ENCODE assay signal across 9 cellular contexts in the genomic region with DNA sequence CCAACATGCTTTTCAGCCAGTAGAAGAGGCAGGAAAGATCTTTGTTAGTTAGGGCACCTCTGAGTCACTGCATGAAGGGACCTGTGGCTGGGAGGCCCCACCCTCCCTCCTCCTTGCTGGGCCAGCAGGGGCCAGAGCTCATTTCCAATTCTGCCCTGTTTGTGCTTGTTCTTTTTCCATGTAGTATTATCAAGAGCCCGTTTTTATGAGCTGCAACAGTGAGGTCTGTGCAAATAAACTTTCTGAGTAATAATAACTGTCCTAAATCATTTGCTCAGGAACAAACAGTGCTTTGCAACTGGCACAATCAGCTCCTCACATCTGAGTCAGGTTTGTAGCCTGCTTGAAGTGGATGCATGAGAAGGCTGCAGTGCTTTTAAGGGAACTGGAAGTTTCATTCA.
DNase-seq lines count a peak whose midpoint lies in the region; ATAC-seq and TF ChIP-seq lines count a peak whose summit lies in the region.
"Had no signal": no experiment of that assay in that cellular context is flagged by ENCODE, and none has a peak within 500 bp of the region (broad histone marks: within the 10 kb centered on the region; RNA-seq: fewer than 3 reads in every experiment).

No MANE protein-coding gene starts in this region.

- no peak overlapping the region for H3K4me3 ChIP-seq in mucosa of descending colon
- H3K4me3 ChIP-seq in vagina: no peak overlapping the region
- H3K4me3 ChIP-seq: tibial artery had no signal

- TF ChIP-seq POLR2A in vagina (IDR thresholded peaks at IDR 0.05): no peak

- CTCF ChIA-PET in Calu3 (lab: Charles Lee): no interaction called here
- CTCF ChIA-PET in activated naive CD4-positive, alpha-beta T cell treated with anti-CD3 and anti-CD28 coated beads, Interleukin-2, amount 10 ng/mL, durations not matched to agents 7 days and 5 days (lab: Charles Lee): interaction anchor here (0.6 to 3.4 kb wide), 13 partner anchors 9 to 512 kb away, joined by 3 to 19 read pairs (median 4); no protein-coding TSS in a partner anchor

- H3K27ac Mint-ChIP-seq in Calu3 (ENCODE audit: unreplicated experiment) (no peak overlapping the region), glutamatergic neuron (ENCODE audit: unreplicated experiment) (no peak overlapping the region)
- H3K27ac Mint-ChIP-seq in activated naive CD4-positive, alpha-beta T cell treated with anti-CD3 and anti-CD28 coated beads, Interleukin-2, amount 10 ng/mL, durations not matched to agents 7 days and 5 days: peak overlapping the region; percentile 83

- TF ChIP-seq CTCF in Calu3 (IDR thresholded peaks at IDR 0.05; ENCODE audit: unreplicated experiment) (no peak), mucosa of descending colon (IDR thresholded peaks at IDR 0.05) (no peak), vagina (IDR thresholded peaks at IDR 0.05) (no peak), glutamatergic neuron (IDR thresholded peaks at IDR 0.05; ENCODE audit: partially characterized antibody, unreplicated experiment) (no peak)

- H3K9me3 Mint-ChIP-seq in Calu3 (ENCODE audit: low read depth, unreplicated experiment) (no peaks in the 10 kb centered on the region), glutamatergic neuron (ENCODE audit: unreplicated experiment) (no peaks in the 10 kb centered on the region)
- peaks cover 1% of the 10 kb centered on the region for H3K9me3 Mint-ChIP-seq in activated naive CD4-positive, alpha-beta T cell treated with anti-CD3 and anti-CD28 coated beads, Interleukin-2, amount 10 ng/mL, durations not matched to agents 7 days and 5 days

- no TSS peak for BruUV-seq in Calu3 (replicated peaks; lab: Mats Ljungman, UMichigan)

- no peaks in the 10 kb centered on the region for H3K4me1 ChIP-seq in mucosa of descending colon (ENCODE audit: low read depth)
- H3K4me1 ChIP-seq in vagina: peaks cover 60% of the 10 kb centered on the region

- intact Hi-C loops in Calu3 (cut with micrococcal nuclease; ENCODE audit: unreplicated experiment): no loop called here
- intact Hi-C loops in mucosa of descending colon (cut with DNase I, micrococcal nuclease): no loop called here
- intact Hi-C loops in vagina (cut with DNase I): no loop called here

- ATAC-seq in mucosa of descending colon (peak; percentile 90), HG02840 (IDR thresholded peaks at IDR 0.05; ENCODE audit: low FRiP score, unreplicated experiment) (no peak), GM21723 (IDR thresholded peaks at IDR 0.05; ENCODE audit: unreplicated experiment) (no peak)

- H3K27me3 Mint-ChIP-seq in Calu3 (ENCODE audit: unreplicated experiment) (no peaks in the 10 kb centered on the region), glutamatergic neuron (ENCODE audit: unreplicated experiment) (no peaks in the 10 kb centered on the region)
- H3K27me3 Mint-ChIP-seq in activated naive CD4-positive, alpha-beta T cell treated with anti-CD3 and anti-CD28 coated beads, Interleukin-2, amount 10 ng/mL, durations not matched to agents 7 days and 5 days: no peaks in the 10 kb centered on the region

- H3K36me3 ChIP-seq in mucosa of descending colon (ENCODE audit: low read depth) (no peaks in the 10 kb centered on the region), vagina (no peaks in the 10 kb centered on the region)
- H3K36me3 ChIP-seq: tibial artery had no signal

- H3K36me3 Mint-ChIP-seq in Calu3 (ENCODE audit: insufficient read depth, unreplicated experiment): no peaks in the 10 kb centered on the region
- H3K36me3 Mint-ChIP-seq in activated naive CD4-positive, alpha-beta T cell treated with anti-CD3 and anti-CD28 coated beads, Interleukin-2, amount 10 ng/mL, durations not matched to agents 7 days and 5 days: peaks cover 15% of the 10 kb centered on the region
- no peaks in the 10 kb centered on the region for H3K36me3 Mint-ChIP-seq in glutamatergic neuron (ENCODE audit: unreplicated experiment)

- DNase-seq in Calu3 (peak; percentile 56), NCI-H774 (lab: John Stamatoyannopoulos, UW) (peak; percentile 66), mucosa of descending colon (peak; percentile 26 to 63 (median 43)), vagina (ENCODE audit: extremely low spot score in 2 of 2) (no peak), glutamatergic neuron (no peak)
- DNase-seq in activated naive CD4-positive, alpha-beta T cell treated with anti-CD3 and anti-CD28 coated beads, Interleukin-2, amount 10 ng/mL, durations not matched to agents 7 days and 5 days: peak; percentile 67

- peaks cover 40% of the 10 kb centered on the region for H3K4me1 Mint-ChIP-seq in Calu3 (ENCODE audit: low read depth, unreplicated experiment)
- H3K4me1 Mint-ChIP-seq in activated naive CD4-positive, alpha-beta T cell treated with anti-CD3 and anti-CD28 coated beads, Interleukin-2, amount 10 ng/mL, durations not matched to agents 7 days and 5 days: peaks cover 80% of the 10 kb centered on the region
- H3K4me1 Mint-ChIP-seq in glutamatergic neuron (ENCODE audit: low read depth, unreplicated experiment): peaks cover 25% of the 10 kb centered on the region

- no peaks in the 10 kb centered on the region for H3K9me3 ChIP-seq in mucosa of descending colon
- H3K9me3 ChIP-seq in vagina: no peaks in the 10 kb centered on the region
- H3K9me3 ChIP-seq: tibial artery had no signal

- peak overlapping the region; percentile 76 for H3K27ac ChIP-seq in vagina

- no peak overlapping the region for H3K4me3 Mint-ChIP-seq in Calu3 (ENCODE audit: low read depth, unreplicated experiment)
- H3K4me3 Mint-ChIP-seq in activated naive CD4-positive, alpha-beta T cell treated with anti-CD3 and anti-CD28 coated beads, Interleukin-2, amount 10 ng/mL, durations not matched to agents 7 days and 5 days: no peak overlapping the region
- H3K4me3 Mint-ChIP-seq in glutamatergic neuron (ENCODE audit: unreplicated experiment): no peak overlapping the region

- no peaks in the 10 kb centered on the region for H3K27me3 ChIP-seq in vagina

Comparison
In these comparisons a context has a peak if more than half of its experiments do, and no peak if none do; other contexts are left out.
1. DNase-seq: peak in Calu3 (single experiment), NCI-H774 (single experiment), activated naive CD4-positive, alpha-beta T cell treated with anti-CD3 and anti-CD28 coated beads, Interleukin-2, amount 10 ng/mL, durations not matched to agents 7 days and 5 days (single experiment) and mucosa of descending colon (3 of 3); none in vagina (0 of 2) and glutamatergic neuron (single experiment).